Comparison of ENCODE assay signal across 7 cellular contexts in the genomic region with DNA sequence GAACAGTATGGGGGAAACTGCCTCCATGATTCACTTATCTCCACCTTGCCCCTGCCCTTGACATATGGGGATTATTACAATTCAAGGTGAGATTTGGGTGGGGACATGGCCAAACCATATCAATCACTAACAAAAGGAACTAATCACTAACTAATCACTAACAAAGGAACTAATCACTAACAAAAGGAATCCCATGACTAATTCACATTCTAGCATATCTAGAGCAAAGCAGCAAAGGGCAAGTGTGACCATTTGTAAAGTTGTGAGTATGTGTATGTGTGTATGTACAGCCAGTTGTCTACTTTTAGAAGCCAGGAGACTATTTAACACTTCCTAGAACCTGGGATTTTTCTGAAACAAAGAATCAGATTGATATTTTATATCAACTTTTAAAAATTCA. TPM values are rescaled to one million over a fixed set of nuclear protein-coding genes. Genes with fewer than 3 reads are reported as not detected.
"Had no signal": no experiment of that assay in that cellular context is flagged by ENCODE, and none has a peak within 500 bp of the region (broad histone marks: within the 10 kb centered on the region; RNA-seq: fewer than 3 reads in every experiment).

No MANE protein-coding gene starts in this region.

- H3K4me3 ChIP-seq: K562 had no signal

- H3K4me1 Mint-ChIP-seq: IgD-negative memory B cell had no signal

- DNase-seq: IMR-90, KBM-7, KG1 had no signal

- H3K4me3 Mint-ChIP-seq: IgD-negative memory B cell had no signal

- ATAC-seq: HepG2, K562 had no signal

- H3K27ac Mint-ChIP-seq: IgD-negative memory B cell had no signal

- H3K27ac ChIP-seq: HL-60 had no signal

- H3K36me3 Mint-ChIP-seq: IgD-negative memory B cell had no signal

RNA-seq across cellular contexts. Expression of gene AMIGO2, which starts 31.2 kb away (rescaled TPM):
- total RNA-seq: HepG2 had no signal
- polyA plus RNA-seq: HepG2 had no signal
